ENCODE assay signal across 1 cellular context in the genomic region with DNA sequence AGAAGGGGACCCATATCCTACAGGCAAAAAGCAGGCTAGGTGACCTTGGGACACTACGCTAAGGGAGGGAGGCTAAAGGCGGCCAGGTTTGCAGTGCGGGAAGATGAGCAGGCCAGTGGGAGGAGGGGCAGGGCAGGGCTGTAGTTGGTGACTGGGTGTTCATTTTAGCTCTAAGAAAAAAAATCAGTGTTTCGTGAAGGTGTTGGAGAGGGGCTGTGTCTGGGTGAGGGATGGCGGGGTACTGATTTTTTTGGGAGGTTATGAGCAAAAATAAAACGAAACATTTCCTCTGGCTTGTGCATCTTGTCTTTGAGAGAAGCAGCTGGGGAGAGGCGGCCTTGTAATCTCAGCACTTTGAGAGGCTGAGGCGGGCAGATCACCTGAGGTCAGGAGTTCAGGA.
TF ChIP-seq lines count a peak whose summit lies in the region.

No MANE protein-coding gene starts in this region.

TF ChIP-seq in K562, 482 proteins besides CTCF, POLR2A, EP300 and RAD21 (continued from another document and continues in another):
- TF ChIP-seq, protein P1, sequence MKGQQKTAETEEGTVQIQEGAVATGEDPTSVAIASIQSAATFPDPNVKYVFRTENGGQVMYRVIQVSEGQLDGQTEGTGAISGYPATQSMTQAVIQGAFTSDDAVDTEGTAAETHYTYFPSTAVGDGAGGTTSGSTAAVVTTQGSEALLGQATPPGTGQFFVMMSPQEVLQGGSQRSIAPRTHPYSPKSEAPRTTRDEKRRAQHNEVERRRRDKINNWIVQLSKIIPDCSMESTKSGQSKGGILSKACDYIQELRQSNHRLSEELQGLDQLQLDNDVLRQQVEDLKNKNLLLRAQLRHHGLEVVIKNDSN (CRISPR knock-in tag; IDR thresholded peaks at IDR 0.05), result no peak
- TF ChIP-seq ZNF143 (CRISPR knock-in tag; IDR thresholded peaks at IDR 0.05) (no peak), NR2C1 (IDR thresholded peaks at IDR 0.05) (no peak), NR2C1 (tag; IDR thresholded peaks at IDR 0.05) (no peak), GABPB2 (CRISPR knock-in tag; conservative IDR thresholded peaks at IDR 0.05) (peak; percentile 97), RBM22 (IDR thresholded peaks at IDR 0.05; ENCODE audit: low read depth, low read length, poor library complexity, severe bottlenecking) (peak; percentile 79), KDM4B (IDR thresholded peaks at IDR 0.05; ENCODE audit: borderline replicate concordance in 2 of 2, low read depth in 1 of 2) (no peak), ZBTB17 (CRISPR knock-in tag; IDR thresholded peaks at IDR 0.05) (peak; percentile 77), CBX1 (IDR thresholded peaks at IDR 0.05; ENCODE audit: low read depth) (0 out of 2 replicates have a peak, but pooled peaks have one; percentile 40), OTX1 (CRISPR knock-in tag; IDR thresholded peaks at IDR 0.05) (peak; percentile 96), ZNF316 (IDR thresholded peaks at IDR 0.05) (no peak), MEF2A (IDR thresholded peaks at IDR 0.05; ENCODE audit: control insufficient read depth, low read depth, low read length) (no peak), FOXM1 (IDR thresholded peaks at IDR 0.05; ENCODE audit: low read depth) (no peak), FOXM1 (CRISPR knock-in tag; IDR thresholded peaks at IDR 0.05; ENCODE audit: low read depth) (no peak), HMG20B (CRISPR knock-in tag; IDR thresholded peaks at IDR 0.05) (no peak), POLR2AphosphoS2 (IDR thresholded peaks at IDR 0.05; ENCODE audit: low read length) (peak; percentile 76; the same call in 1 of the 2 replicates), ZNF224 (CRISPR knock-in tag; IDR thresholded peaks at IDR 0.05) (no peak), NR2F6 (CRISPR knock-in tag; IDR thresholded peaks at IDR 0.05) (peak; percentile 75), NFIX (CRISPR knock-in tag; IDR thresholded peaks at IDR 0.05; ENCODE audit: low read depth) (no peak), ZKSCAN1 (IDR thresholded peaks at IDR 0.05; ENCODE audit: low read depth, low read length) (no peak), ZNF282 (CRISPR knock-in tag; IDR thresholded peaks at IDR 0.05) (no peak), CBX5 (IDR thresholded peaks at IDR 0.05; ENCODE audit: borderline replicate concordance, low read depth) (no peak), SMAD1 (IDR thresholded peaks at IDR 0.05; ENCODE audit: low read depth, low read length, partially characterized antibody) (no peak), ZNF717 (CRISPR knock-in tag; IDR thresholded peaks at IDR 0.05) (0 out of 2 replicates have a peak, but pooled peaks have one; percentile 21), ZKSCAN8 (CRISPR knock-in tag; IDR thresholded peaks at IDR 0.05) (no peak), HNRNPUL1 (IDR thresholded peaks at IDR 0.05; ENCODE audit: low read length) (no peak), SMARCB1 (IDR thresholded peaks at IDR 0.05; ENCODE audit: insufficient read length, low read depth) (no peak), SNRNP70 (optimal IDR thresholded peaks at IDR 0.05; ENCODE audit: low read depth, low read length) (no peak), PRMT5 (CRISPR knock-in tag; IDR thresholded peaks at IDR 0.05) (0 out of 2 replicates have a peak, but pooled peaks have one; percentile 5), ZNF146 (CRISPR knock-in tag; IDR thresholded peaks at IDR 0.05; ENCODE audit: unreplicated experiment) (no peak), ZNF668 (CRISPR knock-in tag; IDR thresholded peaks at IDR 0.05) (no peak), NELFE (IDR thresholded peaks at IDR 0.05; ENCODE audit: insufficient read depth, insufficient read length) (no peak)
- TF ChIP-seq, protein P2, sequence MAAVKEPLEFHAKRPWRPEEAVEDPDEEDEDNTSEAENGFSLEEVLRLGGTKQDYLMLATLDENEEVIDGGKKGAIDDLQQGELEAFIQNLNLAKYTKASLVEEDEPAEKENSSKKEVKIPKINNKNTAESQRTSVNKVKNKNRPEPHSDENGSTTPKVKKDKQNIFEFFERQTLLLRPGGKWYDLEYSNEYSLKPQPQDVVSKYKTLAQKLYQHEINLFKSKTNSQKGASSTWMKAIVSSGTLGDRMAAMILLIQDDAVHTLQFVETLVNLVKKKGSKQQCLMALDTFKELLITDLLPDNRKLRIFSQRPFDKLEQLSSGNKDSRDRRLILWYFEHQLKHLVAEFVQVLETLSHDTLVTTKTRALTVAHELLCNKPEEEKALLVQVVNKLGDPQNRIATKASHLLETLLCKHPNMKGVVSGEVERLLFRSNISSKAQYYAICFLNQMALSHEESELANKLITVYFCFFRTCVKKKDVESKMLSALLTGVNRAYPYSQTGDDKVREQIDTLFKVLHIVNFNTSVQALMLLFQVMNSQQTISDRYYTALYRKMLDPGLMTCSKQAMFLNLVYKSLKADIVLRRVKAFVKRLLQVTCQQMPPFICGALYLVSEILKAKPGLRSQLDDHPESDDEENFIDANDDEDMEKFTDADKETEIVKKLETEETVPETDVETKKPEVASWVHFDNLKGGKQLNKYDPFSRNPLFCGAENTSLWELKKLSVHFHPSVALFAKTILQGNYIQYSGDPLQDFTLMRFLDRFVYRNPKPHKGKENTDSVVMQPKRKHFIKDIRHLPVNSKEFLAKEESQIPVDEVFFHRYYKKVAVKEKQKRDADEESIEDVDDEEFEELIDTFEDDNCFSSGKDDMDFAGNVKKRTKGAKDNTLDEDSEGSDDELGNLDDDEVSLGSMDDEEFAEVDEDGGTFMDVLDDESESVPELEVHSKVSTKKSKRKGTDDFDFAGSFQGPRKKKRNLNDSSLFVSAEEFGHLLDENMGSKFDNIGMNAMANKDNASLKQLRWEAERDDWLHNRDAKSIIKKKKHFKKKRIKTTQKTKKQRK (IDR thresholded peaks at IDR 0.05; ENCODE audit: borderline replicate concordance, low read depth, low read length), result no peak
- TF ChIP-seq, protein P3, sequence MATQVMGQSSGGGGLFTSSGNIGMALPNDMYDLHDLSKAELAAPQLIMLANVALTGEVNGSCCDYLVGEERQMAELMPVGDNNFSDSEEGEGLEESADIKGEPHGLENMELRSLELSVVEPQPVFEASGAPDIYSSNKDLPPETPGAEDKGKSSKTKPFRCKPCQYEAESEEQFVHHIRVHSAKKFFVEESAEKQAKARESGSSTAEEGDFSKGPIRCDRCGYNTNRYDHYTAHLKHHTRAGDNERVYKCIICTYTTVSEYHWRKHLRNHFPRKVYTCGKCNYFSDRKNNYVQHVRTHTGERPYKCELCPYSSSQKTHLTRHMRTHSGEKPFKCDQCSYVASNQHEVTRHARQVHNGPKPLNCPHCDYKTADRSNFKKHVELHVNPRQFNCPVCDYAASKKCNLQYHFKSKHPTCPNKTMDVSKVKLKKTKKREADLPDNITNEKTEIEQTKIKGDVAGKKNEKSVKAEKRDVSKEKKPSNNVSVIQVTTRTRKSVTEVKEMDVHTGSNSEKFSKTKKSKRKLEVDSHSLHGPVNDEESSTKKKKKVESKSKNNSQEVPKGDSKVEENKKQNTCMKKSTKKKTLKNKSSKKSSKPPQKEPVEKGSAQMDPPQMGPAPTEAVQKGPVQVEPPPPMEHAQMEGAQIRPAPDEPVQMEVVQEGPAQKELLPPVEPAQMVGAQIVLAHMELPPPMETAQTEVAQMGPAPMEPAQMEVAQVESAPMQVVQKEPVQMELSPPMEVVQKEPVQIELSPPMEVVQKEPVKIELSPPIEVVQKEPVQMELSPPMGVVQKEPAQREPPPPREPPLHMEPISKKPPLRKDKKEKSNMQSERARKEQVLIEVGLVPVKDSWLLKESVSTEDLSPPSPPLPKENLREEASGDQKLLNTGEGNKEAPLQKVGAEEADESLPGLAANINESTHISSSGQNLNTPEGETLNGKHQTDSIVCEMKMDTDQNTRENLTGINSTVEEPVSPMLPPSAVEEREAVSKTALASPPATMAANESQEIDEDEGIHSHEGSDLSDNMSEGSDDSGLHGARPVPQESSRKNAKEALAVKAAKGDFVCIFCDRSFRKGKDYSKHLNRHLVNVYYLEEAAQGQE (CRISPR knock-in tag; IDR thresholded peaks at IDR 0.05; ENCODE audit: low read depth), result peak; percentile 83
- TF ChIP-seq, protein P4, sequence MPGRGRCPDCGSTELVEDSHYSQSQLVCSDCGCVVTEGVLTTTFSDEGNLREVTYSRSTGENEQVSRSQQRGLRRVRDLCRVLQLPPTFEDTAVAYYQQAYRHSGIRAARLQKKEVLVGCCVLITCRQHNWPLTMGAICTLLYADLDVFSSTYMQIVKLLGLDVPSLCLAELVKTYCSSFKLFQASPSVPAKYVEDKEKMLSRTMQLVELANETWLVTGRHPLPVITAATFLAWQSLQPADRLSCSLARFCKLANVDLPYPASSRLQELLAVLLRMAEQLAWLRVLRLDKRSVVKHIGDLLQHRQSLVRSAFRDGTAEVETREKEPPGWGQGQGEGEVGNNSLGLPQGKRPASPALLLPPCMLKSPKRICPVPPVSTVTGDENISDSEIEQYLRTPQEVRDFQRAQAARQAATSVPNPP (IDR thresholded peaks at IDR 0.05; ENCODE audit: borderline replicate concordance, insufficient read depth, insufficient read length), result no peak
- TF ChIP-seq, protein P5, sequence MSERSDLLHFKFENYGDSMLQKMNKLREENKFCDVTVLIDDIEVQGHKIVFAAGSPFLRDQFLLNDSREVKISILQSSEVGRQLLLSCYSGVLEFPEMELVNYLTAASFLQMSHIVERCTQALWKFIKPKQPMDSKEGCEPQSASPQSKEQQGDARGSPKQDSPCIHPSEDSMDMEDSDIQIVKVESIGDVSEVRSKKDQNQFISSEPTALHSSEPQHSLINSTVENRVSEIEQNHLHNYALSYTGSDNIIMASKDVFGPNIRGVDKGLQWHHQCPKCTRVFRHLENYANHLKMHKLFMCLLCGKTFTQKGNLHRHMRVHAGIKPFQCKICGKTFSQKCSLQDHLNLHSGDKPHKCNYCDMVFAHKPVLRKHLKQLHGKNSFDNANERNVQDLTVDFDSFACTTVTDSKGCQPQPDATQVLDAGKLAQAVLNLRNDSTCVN (CRISPR knock-in tag; IDR thresholded peaks at IDR 0.05), result peak; percentile 99
- TF ChIP-seq, protein P6, sequence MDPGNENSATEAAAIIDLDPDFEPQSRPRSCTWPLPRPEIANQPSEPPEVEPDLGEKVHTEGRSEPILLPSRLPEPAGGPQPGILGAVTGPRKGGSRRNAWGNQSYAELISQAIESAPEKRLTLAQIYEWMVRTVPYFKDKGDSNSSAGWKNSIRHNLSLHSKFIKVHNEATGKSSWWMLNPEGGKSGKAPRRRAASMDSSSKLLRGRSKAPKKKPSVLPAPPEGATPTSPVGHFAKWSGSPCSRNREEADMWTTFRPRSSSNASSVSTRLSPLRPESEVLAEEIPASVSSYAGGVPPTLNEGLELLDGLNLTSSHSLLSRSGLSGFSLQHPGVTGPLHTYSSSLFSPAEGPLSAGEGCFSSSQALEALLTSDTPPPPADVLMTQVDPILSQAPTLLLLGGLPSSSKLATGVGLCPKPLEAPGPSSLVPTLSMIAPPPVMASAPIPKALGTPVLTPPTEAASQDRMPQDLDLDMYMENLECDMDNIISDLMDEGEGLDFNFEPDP (CRISPR knock-in tag; IDR thresholded peaks at IDR 0.05), result 0 out of 2 replicates have a peak, but pooled peaks have one; percentile 16
- TF ChIP-seq, protein P7, sequence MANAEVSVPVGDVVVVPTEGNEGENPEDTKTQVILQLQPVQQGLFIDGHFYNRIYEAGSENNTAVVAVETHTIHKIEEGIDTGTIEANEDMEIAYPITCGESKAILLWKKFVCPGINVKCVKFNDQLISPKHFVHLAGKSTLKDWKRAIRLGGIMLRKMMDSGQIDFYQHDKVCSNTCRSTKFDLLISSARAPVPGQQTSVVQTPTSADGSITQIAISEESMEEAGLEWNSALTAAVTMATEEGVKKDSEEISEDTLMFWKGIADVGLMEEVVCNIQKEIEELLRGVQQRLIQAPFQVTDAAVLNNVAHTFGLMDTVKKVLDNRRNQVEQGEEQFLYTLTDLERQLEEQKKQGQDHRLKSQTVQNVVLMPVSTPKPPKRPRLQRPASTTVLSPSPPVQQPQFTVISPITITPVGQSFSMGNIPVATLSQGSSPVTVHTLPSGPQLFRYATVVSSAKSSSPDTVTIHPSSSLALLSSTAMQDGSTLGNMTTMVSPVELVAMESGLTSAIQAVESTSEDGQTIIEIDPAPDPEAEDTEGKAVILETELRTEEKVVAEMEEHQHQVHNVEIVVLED (CRISPR knock-in tag; IDR thresholded peaks at IDR 0.05), result no peak
- TF ChIP-seq, protein P8, sequence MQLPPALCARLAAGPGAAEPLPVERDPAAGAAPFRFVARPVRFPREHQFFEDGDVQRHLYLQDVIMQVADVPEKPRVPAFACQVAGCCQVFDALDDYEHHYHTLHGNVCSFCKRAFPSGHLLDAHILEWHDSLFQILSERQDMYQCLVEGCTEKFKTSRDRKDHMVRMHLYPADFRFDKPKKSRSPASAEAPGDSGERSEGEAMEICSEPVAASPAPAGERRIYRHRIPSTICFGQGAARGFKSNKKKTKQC (CRISPR knock-in tag; IDR thresholded peaks at IDR 0.05), result no peak
